In the genomic region with DNA sequence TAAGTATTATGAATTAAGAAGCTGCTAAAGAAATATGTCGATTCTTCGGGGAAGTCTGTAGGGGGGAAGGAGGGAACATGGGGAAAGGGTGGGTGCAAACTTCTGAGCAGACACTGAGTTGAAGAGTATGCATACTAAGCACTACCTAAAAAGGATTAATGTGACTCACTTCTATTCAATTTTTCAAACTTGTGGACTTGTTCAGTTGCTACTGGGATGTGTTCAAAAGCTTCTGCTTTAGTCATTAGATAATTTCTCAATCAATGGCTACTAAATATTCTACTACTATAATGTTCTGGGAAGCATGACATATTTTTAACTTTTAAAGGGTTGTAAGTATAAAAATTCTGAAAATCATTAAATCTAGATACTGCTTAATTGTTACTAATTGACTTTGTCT, we compare ENCODE assay signal across 1 cellular context.
TF ChIP-seq lines count a peak whose summit lies in the region.

No MANE protein-coding gene starts in this region.

TF ChIP-seq in GM23338, 12 proteins besides CTCF, POLR2A, EP300 and RAD21 (continued from another document):
- TF ChIP-seq, protein P1, sequence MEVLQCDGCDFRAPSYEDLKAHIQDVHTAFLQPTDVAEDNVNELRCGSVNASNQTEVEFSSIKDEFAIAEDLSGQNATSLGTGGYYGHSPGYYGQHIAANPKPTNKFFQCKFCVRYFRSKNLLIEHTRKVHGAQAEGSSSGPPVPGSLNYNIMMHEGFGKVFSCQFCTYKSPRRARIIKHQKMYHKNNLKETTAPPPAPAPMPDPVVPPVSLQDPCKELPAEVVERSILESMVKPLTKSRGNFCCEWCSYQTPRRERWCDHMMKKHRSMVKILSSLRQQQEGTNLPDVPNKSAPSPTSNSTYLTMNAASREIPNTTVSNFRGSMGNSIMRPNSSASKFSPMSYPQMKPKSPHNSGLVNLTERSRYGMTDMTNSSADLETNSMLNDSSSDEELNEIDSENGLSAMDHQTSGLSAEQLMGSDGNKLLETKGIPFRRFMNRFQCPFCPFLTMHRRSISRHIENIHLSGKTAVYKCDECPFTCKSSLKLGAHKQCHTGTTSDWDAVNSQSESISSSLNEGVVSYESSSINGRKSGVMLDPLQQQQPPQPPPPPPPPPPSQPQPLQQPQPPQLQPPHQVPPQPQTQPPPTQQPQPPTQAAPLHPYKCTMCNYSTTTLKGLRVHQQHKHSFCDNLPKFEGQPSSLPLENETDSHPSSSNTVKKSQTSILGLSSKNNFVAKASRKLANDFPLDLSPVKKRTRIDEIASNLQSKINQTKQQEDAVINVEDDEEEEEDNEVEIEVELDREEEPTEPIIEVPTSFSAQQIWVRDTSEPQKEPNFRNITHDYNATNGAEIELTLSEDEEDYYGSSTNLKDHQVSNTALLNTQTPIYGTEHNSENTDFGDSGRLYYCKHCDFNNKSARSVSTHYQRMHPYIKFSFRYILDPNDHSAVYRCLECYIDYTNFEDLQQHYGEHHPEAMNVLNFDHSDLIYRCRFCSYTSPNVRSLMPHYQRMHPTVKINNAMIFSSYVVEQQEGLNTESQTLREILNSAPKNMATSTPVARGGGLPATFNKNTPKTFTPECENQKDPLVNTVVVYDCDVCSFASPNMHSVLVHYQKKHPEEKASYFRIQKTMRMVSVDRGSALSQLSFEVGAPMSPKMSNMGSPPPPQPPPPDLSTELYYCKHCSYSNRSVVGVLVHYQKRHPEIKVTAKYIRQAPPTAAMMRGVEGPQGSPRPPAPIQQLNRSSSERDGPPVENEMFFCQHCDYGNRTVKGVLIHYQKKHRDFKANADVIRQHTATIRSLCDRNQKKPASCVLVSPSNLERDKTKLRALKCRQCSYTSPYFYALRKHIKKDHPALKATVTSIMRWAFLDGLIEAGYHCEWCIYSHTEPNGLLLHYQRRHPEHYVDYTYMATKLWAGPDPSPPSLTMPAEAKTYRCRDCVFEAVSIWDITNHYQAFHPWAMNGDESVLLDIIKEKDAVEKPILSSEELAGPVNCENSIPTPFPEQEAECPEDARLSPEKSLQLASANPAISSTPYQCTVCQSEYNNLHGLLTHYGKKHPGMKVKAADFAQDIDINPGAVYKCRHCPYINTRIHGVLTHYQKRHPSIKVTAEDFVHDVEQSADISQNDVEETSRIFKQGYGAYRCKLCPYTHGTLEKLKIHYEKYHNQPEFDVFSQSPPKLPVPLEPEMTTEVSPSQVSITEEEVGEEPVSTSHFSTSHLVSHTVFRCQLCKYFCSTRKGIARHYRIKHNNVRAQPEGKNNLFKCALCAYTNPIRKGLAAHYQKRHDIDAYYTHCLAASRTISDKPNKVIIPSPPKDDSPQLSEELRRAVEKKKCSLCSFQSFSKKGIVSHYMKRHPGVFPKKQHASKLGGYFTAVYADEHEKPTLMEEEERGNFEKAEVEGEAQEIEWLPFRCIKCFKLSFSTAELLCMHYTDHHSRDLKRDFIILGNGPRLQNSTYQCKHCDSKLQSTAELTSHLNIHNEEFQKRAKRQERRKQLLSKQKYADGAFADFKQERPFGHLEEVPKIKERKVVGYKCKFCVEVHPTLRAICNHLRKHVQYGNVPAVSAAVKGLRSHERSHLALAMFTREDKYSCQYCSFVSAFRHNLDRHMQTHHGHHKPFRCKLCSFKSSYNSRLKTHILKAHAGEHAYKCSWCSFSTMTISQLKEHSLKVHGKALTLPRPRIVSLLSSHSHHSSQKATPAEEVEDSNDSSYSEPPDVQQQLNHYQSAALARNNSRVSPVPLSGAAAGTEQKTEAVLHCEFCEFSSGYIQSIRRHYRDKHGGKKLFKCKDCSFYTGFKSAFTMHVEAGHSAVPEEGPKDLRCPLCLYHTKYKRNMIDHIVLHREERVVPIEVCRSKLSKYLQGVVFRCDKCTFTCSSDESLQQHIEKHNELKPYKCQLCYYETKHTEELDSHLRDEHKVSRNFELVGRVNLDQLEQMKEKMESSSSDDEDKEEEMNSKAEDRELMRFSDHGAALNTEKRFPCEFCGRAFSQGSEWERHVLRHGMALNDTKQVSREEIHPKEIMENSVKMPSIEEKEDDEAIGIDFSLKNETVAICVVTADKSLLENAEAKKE (CRISPR knock-in tag; IDR thresholded peaks at IDR 0.05) = no peak
- TF ChIP-seq ZNF114 (CRISPR knock-in tag; IDR thresholded peaks at IDR 0.05) (no peak), ETS1 (IDR thresholded peaks at IDR 0.05) (no peak), EZH2 (IDR thresholded peaks at IDR 0.05; ENCODE audit: low read depth, unreplicated experiment) (no peak), POLR2AphosphoS5 (IDR thresholded peaks at IDR 0.05; ENCODE audit: low read depth) (no peak), ZNF331 (CRISPR knock-in tag; IDR thresholded peaks at IDR 0.05; ENCODE audit: low read depth) (no peak), JUNB (IDR thresholded peaks at IDR 0.05; ENCODE audit: unreplicated experiment) (no peak), NANOG (IDR thresholded peaks at IDR 0.05; ENCODE audit: borderline replicate concordance) (no peak), CREB1 (CRISPR knock-in tag; IDR thresholded peaks at IDR 0.05; ENCODE audit: low read depth) (no peak), STAT1 (IDR thresholded peaks at IDR 0.05; ENCODE audit: unreplicated experiment) (no peak), REST (IDR thresholded peaks at IDR 0.05; ENCODE audit: unreplicated experiment) (no peak)
